ENCODE assay signal across 8 cellular contexts in genomic region chr9:113463418-113464285, GRCh38. TPM values are rescaled to one million over a fixed set of nuclear protein-coding genes. Genes with fewer than 3 reads are reported as not detected.
DNase-seq lines count a peak whose midpoint lies in the region; ATAC-seq and FAIRE-seq lines count a peak whose summit lies in the region.

RGS3 (plus strand) TSS chr9:113463727; CDS start chr9:113463803, 76 bp downstream.

- H3K4me1 ChIP-seq in esophagus (ENCODE audit: control insufficient read depth in 2 of 2, insufficient read depth in 2 of 2, low read length in 1 of 2) (peaks cover 3 to 5% of the 10 kb centered on the region in 2 donors), mucosa of stomach (ENCODE audit: control insufficient read depth, insufficient read depth, low read length) (peaks cover 16% of the 10 kb centered on the region)

- no peaks in the 10 kb centered on the region for H3K9me3 Mint-ChIP-seq in activated naive CD4-positive, alpha-beta T cell treated with anti-CD3 and anti-CD28 coated beads for 36 hours
- peaks cover 2% of the 10 kb centered on the region for H3K9me3 Mint-ChIP-seq in activated naive CD4-positive, alpha-beta T cell treated with anti-CD3 and anti-CD28 coated beads, Interleukin-2, amount 10 ng/mL, durations not matched to agents 7 days and 5 days

- no peak within 1 kb of the TSS for H3K4me3 Mint-ChIP-seq in activated naive CD4-positive, alpha-beta T cell treated with anti-CD3 and anti-CD28 coated beads for 36 hours
- no peak within 1 kb of the TSS for H3K4me3 Mint-ChIP-seq in activated naive CD4-positive, alpha-beta T cell treated with anti-CD3 and anti-CD28 coated beads, Interleukin-2, amount 10 ng/mL, durations not matched to agents 7 days and 5 days

- peak within 1 kb of the TSS; percentile 79 for H3K9ac ChIP-seq in mucosa of stomach (ENCODE audit: low read length)

- H3K36me3 ChIP-seq in esophagus (ENCODE audit: control insufficient read depth in 2 of 2, insufficient read depth in 2 of 2, low read length in 1 of 2) (no peaks in the 10 kb centered on the region), mucosa of stomach (ENCODE audit: control insufficient read depth, insufficient read depth, low read length) (no peaks in the 10 kb centered on the region)

- ATAC-seq in GM21717 (IDR thresholded peaks at IDR 0.05; ENCODE audit: unreplicated experiment): no peak

- CTCF ChIA-PET in activated naive CD4-positive, alpha-beta T cell treated with anti-CD3 and anti-CD28 coated beads for 36 hours (lab: Charles Lee): interaction anchor here (1.0 kb wide), 1 partner anchor 191 kb away, joined by 3 read pairs; no protein-coding TSS in a partner anchor
- CTCF ChIA-PET in activated naive CD4-positive, alpha-beta T cell treated with anti-CD3 and anti-CD28 coated beads, Interleukin-2, amount 10 ng/mL, durations not matched to agents 7 days and 5 days (lab: Charles Lee): interaction anchor here (1.8 kb wide), 1 partner anchor 17 kb away, joined by 5 read pairs; no protein-coding TSS in a partner anchor

- H3K27me3 ChIP-seq in esophagus (ENCODE audit: control insufficient read depth in 1 of 2, insufficient read depth in 2 of 2, low read length in 2 of 2) (no peaks in the 10 kb centered on the region), mucosa of stomach (ENCODE audit: control insufficient read depth, insufficient read depth, low read length) (no peaks in the 10 kb centered on the region)

- H3K27ac ChIP-seq in esophagus (ENCODE audit: low read depth in 2 of 2, low read length in 1 of 2): no peak within 1 kb of the TSS

- H3K4me3 ChIP-seq in esophagus (ENCODE audit: low read depth in 1 of 2, low read length in 2 of 2) (peak within 1 kb of the TSS; percentile 49 to 54), mucosa of stomach (ENCODE audit: low read length) (peak within 1 kb of the TSS; percentile 27)

- peak; percentile 89 for FAIRE-seq in RCC 7860 (lab: Jason Lieb, UNC)

- no peak for DNase-seq in activated naive CD4-positive, alpha-beta T cell treated with anti-CD3 and anti-CD28 coated beads for 36 hours
- DNase-seq in activated naive CD4-positive, alpha-beta T cell treated with anti-CD3 and anti-CD28 coated beads, Interleukin-2, amount 10 ng/mL, durations not matched to agents 7 days and 5 days: no peak
- DNase-seq in RCC 7860 (ENCODE audit: low spot score) (peak; percentile 71), putamen (ENCODE audit: low spot score) (no peak), GM03348 (ENCODE audit: low spot score) (no peak)

- intact Hi-C loops in activated naive CD4-positive, alpha-beta T cell treated with anti-CD3 and anti-CD28 coated beads for 36 hours (cut with micrococcal nuclease): no loop called here

- H3K9me3 ChIP-seq in esophagus (ENCODE audit: control insufficient read depth in 2 of 2, insufficient read depth in 1 of 2, low read depth in 1 of 2, low read length in 1 of 2): no peaks in the 10 kb centered on the region
- H3K9me3 ChIP-seq in mucosa of stomach (ENCODE audit: control insufficient read depth, low read length): no peaks in the 10 kb centered on the region

- H3K4me1 Mint-ChIP-seq in activated naive CD4-positive, alpha-beta T cell treated with anti-CD3 and anti-CD28 coated beads for 36 hours (ENCODE audit: low read depth): peaks cover 2% of the 10 kb centered on the region
- H3K4me1 Mint-ChIP-seq in activated naive CD4-positive, alpha-beta T cell treated with anti-CD3 and anti-CD28 coated beads, Interleukin-2, amount 10 ng/mL, durations not matched to agents 7 days and 5 days: no peaks in the 10 kb centered on the region

- 21 to 31% methylated on average over 53 to 55 of the region's 55 CpGs for WGBS in esophagus, 2 donors

- no peaks in the 10 kb centered on the region for H3K27me3 Mint-ChIP-seq in activated naive CD4-positive, alpha-beta T cell treated with anti-CD3 and anti-CD28 coated beads for 36 hours (ENCODE audit: low read depth)
- H3K27me3 Mint-ChIP-seq in activated naive CD4-positive, alpha-beta T cell treated with anti-CD3 and anti-CD28 coated beads, Interleukin-2, amount 10 ng/mL, durations not matched to agents 7 days and 5 days: peaks cover 5% of the 10 kb centered on the region

- H3K27ac Mint-ChIP-seq in activated naive CD4-positive, alpha-beta T cell treated with anti-CD3 and anti-CD28 coated beads for 36 hours: no peak within 1 kb of the TSS
- no peak within 1 kb of the TSS for H3K27ac Mint-ChIP-seq in activated naive CD4-positive, alpha-beta T cell treated with anti-CD3 and anti-CD28 coated beads, Interleukin-2, amount 10 ng/mL, durations not matched to agents 7 days and 5 days

- H3K36me3 Mint-ChIP-seq in activated naive CD4-positive, alpha-beta T cell treated with anti-CD3 and anti-CD28 coated beads for 36 hours (ENCODE audit: low read depth): no peaks in the 10 kb centered on the region
- H3K36me3 Mint-ChIP-seq in activated naive CD4-positive, alpha-beta T cell treated with anti-CD3 and anti-CD28 coated beads, Interleukin-2, amount 10 ng/mL, durations not matched to agents 7 days and 5 days: no peaks in the 10 kb centered on the region

RNA-seq across cellular contexts. Expression of gene RGS3, which starts in this region (rescaled TPM):
- total RNA-seq in activated naive CD4-positive, alpha-beta T cell treated with anti-CD3 and anti-CD28 coated beads for 36 hours: 10 to 100 TPM; 11.9 to 12.6 TPM
- polyA plus RNA-seq in esophagus: 10 to 100 TPM in 1 of 2 donors, 1 to 10 TPM in 1; 9.1 to 10.2 TPM
